In the genomic region with DNA sequence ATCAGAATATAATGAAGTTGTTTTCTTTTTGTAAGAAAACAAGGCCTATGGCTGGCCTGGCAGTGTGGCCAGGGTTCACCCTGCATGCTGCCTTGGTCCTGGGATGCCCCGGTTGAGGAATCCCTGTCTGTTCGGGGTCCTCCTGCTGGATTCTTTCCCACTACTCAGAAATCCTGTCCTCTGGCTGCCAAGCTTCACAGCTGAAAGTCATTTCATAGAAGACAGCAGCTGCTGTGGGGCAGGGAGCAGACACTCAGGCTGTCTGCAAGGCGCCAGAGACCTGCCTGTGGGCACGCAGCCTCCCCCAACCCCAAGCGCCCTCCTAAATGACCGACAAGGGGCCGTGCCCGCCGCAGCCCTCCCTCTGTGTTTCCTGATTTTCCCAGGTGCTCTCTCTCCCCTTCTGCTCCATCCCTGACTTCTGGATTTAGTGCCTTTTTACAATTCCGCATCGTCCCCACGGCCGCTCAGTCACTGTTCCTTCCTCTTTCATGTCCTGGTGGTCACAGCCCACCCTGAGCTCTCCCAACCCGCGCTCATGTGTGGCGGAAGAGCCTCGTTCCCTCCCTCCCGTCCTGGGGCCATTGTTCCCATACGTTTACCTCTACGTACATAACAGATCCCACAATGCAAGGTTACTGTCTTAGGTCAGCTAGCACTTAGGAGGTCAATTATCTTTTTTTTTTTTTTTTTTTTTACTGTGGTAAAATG, we compare ENCODE assay signal across 19 cellular contexts. TPM values are rescaled to one million over a fixed set of nuclear protein-coding genes. Genes with fewer than 3 reads are reported as not detected.
DNase-seq lines count a peak whose midpoint lies in the region; ATAC-seq, FAIRE-seq and TF ChIP-seq lines count a peak whose summit lies in the region.
"Had no signal": no experiment of that assay in that cellular context is flagged by ENCODE, and none has a peak within 500 bp of the region (broad histone marks: within the 10 kb centered on the region; RNA-seq: fewer than 3 reads in every experiment).

No MANE protein-coding gene starts in this region.

- H2AFZ ChIP-seq in Karpas-422 (ENCODE audit: low read length) (peak overlapping the region; percentile 82), astrocyte (ENCODE audit: low read depth, low read length) (no peak overlapping the region)

- H4K20me1 ChIP-seq in Karpas-422 (ENCODE audit: insufficient read depth, low read depth, low read length) (no peaks in the 10 kb centered on the region), astrocyte (ENCODE audit: insufficient read depth, low read length) (no peaks in the 10 kb centered on the region)

- H3K9ac ChIP-seq in Karpas-422 (ENCODE audit: low read length) (peak overlapping the region; percentile 63), astrocyte (ENCODE audit: low read length) (no peak overlapping the region)

- no peak overlapping the region for H3K4me3 Mint-ChIP-seq in astrocyte (ENCODE audit: unreplicated experiment)
- peak overlapping the region in 5 of 10 donors; percentile 15 to 32 (median 28) for H3K4me3 Mint-ChIP-seq in naive thymus-derived CD4-positive, alpha-beta T cell

- H3K4me3 ChIP-seq in Karpas-422 (ENCODE audit: low read length) (peak overlapping the region; percentile 50), astrocyte (ENCODE audit: insufficient read depth, low read depth, low read length) (no peak overlapping the region)
- H3K4me3 ChIP-seq in naive thymus-derived CD4-positive, alpha-beta T cell (ENCODE audit: low read length): no peak overlapping the region
- H3K4me3 ChIP-seq: adrenal gland, heart left ventricle, skin epidermis had no signal

- peaks cover 1% of the 10 kb centered on the region for H3K36me3 Mint-ChIP-seq in astrocyte (ENCODE audit: low read depth, unreplicated experiment)
- peaks cover 0 to 3% (median 0%) of the 10 kb centered on the region in 5 donors for H3K36me3 Mint-ChIP-seq in naive thymus-derived CD4-positive, alpha-beta T cell

- DNase-seq in G401 (ENCODE audit: low spot score): peak; percentile 38
- DNase-seq in Karpas-422: peak; percentile 82
- DNase-seq in astrocyte (ENCODE audit: low read depth): no peak
- no peak for DNase-seq in naive thymus-derived CD4-positive, alpha-beta T cell
- no peak for DNase-seq in activated naive CD4-positive, alpha-beta T cell treated with Interleukin-2 at 50 U/mL for 16 hours
- no peak for DNase-seq in NCI-H226
- DNase-seq: activated CD4-positive, CD25-positive, alpha-beta regulatory T cell; activated T-cell treated with anti-CD3 and anti-CD28 coated beads, Interleukin-2, amount 50 U/mL, for 1 hour; adrenal gland; heart left ventricle; left ventricle myocardium superior; NCI-H187 treated with DMSO at 0.1 percent for 48 hours; NK-92 treated with Interleukin-12 subunit alpha and Interleukin-12 subunit beta, amount 100 ng/mL, for 24 hours; SW 1271 had no signal

- no peak for ATAC-seq in naive thymus-derived CD4-positive, alpha-beta T cell
- ATAC-seq in GM18873 (IDR thresholded peaks at IDR 0.05; ENCODE audit: low FRiP score, unreplicated experiment): no peak
- no peak for ATAC-seq in GM18870 (IDR thresholded peaks at IDR 0.05; ENCODE audit: unreplicated experiment)
- ATAC-seq: esophagus mucosa, heart left ventricle, left ventricle myocardium superior had no signal

- H3K36me3 ChIP-seq in Karpas-422 (ENCODE audit: insufficient read depth, low read length) (no peaks in the 10 kb centered on the region), astrocyte (ENCODE audit: insufficient read depth, low read length) (no peaks in the 10 kb centered on the region)
- H3K36me3 ChIP-seq in naive thymus-derived CD4-positive, alpha-beta T cell (ENCODE audit: control insufficient read depth in 2 of 3, insufficient read depth in 3 of 3, low read length in 3 of 3): no peaks in the 10 kb centered on the region
- H3K36me3 ChIP-seq: adrenal gland, heart left ventricle had no signal

- H3K79me2 ChIP-seq in Karpas-422 (ENCODE audit: low read length) (no peaks in the 10 kb centered on the region), astrocyte (ENCODE audit: insufficient read depth, low read length) (no peaks in the 10 kb centered on the region)

- peaks cover 78% of the 10 kb centered on the region for H3K27me3 Mint-ChIP-seq in astrocyte (ENCODE audit: low read depth, unreplicated experiment)
- H3K27me3 Mint-ChIP-seq in naive thymus-derived CD4-positive, alpha-beta T cell: peaks cover 0 to 44% (median 0%) of the 10 kb centered on the region in 5 donors

- H3K4me2 ChIP-seq in Karpas-422 (ENCODE audit: low read depth, low read length, poor library complexity, severe bottlenecking) (peak overlapping the region; percentile 77), astrocyte (ENCODE audit: low read length) (peak overlapping the region; percentile 41)

- intact Hi-C loops in naive thymus-derived CD4-positive, alpha-beta T cell (cut with micrococcal nuclease): no loop called here

- FAIRE-seq in astrocyte (lab: Jason Lieb, UNC): no peak

- H3K9me3 ChIP-seq in Karpas-422 (ENCODE audit: low read length) (no peaks in the 10 kb centered on the region), astrocyte (ENCODE audit: insufficient read depth, low read depth, low read length) (no peaks in the 10 kb centered on the region)
- H3K9me3 ChIP-seq in naive thymus-derived CD4-positive, alpha-beta T cell (ENCODE audit: control insufficient read depth in 2 of 3, low read length in 3 of 3): no peaks in the 10 kb centered on the region
- H3K9me3 ChIP-seq: adrenal gland, heart left ventricle had no signal

- POLR2A ChIA-PET in naive thymus-derived CD4-positive, alpha-beta T cell (lab: Charles Lee): interaction anchor here (0.6 to 1.8 kb wide), 2 partner anchors 11 to 129 kb away, joined by 3 to 4 read pairs; partner anchors contain the start of gene MXD4

- CTCF ChIA-PET in naive thymus-derived CD4-positive, alpha-beta T cell (lab: Charles Lee): interaction anchor here (0.6 kb wide), 3 partner anchors 24 to 81 kb away, joined by 3 to 4 read pairs (median 3); no protein-coding TSS in a partner anchor

- in situ Hi-C loops in G401 (cut with HindIII; ENCODE audit: low sequenced_read_pairs): loop anchor here (10.0 kb wide), 1 partner anchor 146 kb away; the partner anchor contains the start of genes HAUS3 and POLN

- H3K27ac ChIP-seq in Karpas-422 (ENCODE audit: low read length) (peak overlapping the region; percentile 88), astrocyte (ENCODE audit: low read depth, low read length) (no peak overlapping the region)
- H3K27ac ChIP-seq in naive thymus-derived CD4-positive, alpha-beta T cell (ENCODE audit: low read depth, low read length): no peak overlapping the region
- H3K27ac ChIP-seq: adrenal gland, heart left ventricle, skin epidermis had no signal

- H3K9me2 ChIP-seq in Karpas-422 (replicated peaks; ENCODE audit: insufficient read depth, low read length): no peaks in the 10 kb centered on the region

- no peaks in the 10 kb centered on the region for H3K9me3 Mint-ChIP-seq in astrocyte (ENCODE audit: unreplicated experiment)
- no peaks in the 10 kb centered on the region for H3K9me3 Mint-ChIP-seq in naive thymus-derived CD4-positive, alpha-beta T cell

- H3K27me3 ChIP-seq in Karpas-422 (ENCODE audit: low read length) (no peaks in the 10 kb centered on the region), astrocyte (ENCODE audit: insufficient read depth, low read length) (peaks cover 59% of the 10 kb centered on the region)
- no peaks in the 10 kb centered on the region for H3K27me3 ChIP-seq in naive thymus-derived CD4-positive, alpha-beta T cell (ENCODE audit: control insufficient read depth in 2 of 2, insufficient read depth in 2 of 2, low read length in 2 of 2)
- H3K27me3 ChIP-seq: adrenal gland, heart left ventricle had no signal

- H3K27ac Mint-ChIP-seq in astrocyte (ENCODE audit: unreplicated experiment): no peak overlapping the region
- peak overlapping the region in 5 of 9 donors; percentile 28 to 75 (median 50) for H3K27ac Mint-ChIP-seq in naive thymus-derived CD4-positive, alpha-beta T cell

- no peak for TF ChIP-seq CTCF in astrocyte (IDR thresholded peaks at IDR 0.05; ENCODE audit: insufficient read depth, low read depth, low read length)

- H3K4me1 ChIP-seq in Karpas-422 (ENCODE audit: low read length) (peaks cover 80% of the 10 kb centered on the region), astrocyte (ENCODE audit: insufficient read depth, low read length) (peaks cover 24% of the 10 kb centered on the region)
- peaks cover 11 to 15% of the 10 kb centered on the region in 2 donors for H3K4me1 ChIP-seq in naive thymus-derived CD4-positive, alpha-beta T cell (ENCODE audit: control insufficient read depth in 2 of 2, insufficient read depth in 2 of 2, low read length in 2 of 2)
- H3K4me1 ChIP-seq: adrenal gland had no signal

- H3K4me1 Mint-ChIP-seq in astrocyte (ENCODE audit: low read depth, unreplicated experiment): peaks cover 9% of the 10 kb centered on the region
- H3K4me1 Mint-ChIP-seq in naive thymus-derived CD4-positive, alpha-beta T cell: peaks cover 19 to 46% (median 25%) of the 10 kb centered on the region in 7 donors

RNA-seq across cellular contexts. Expression of gene ZFYVE28, which starts 27.5 kb away (rescaled TPM):
- total RNA-seq in G401 (2014; rRNA removed; shearing (Covaris generic)): 9.4 and 11.4 TPM in 2 replicates
- total RNA-seq in Karpas-422 (2014; rRNA removed; shearing (Covaris generic); ENCODE audit: low replicate concordance): 2.0 TPM in 2 replicates
- total RNA-seq in astrocyte: 0.31 and 0.68 TPM in 2 replicates
- 10 to 100 TPM; 15.2 to 26.5 (median 16.1) TPM for total RNA-seq in naive thymus-derived CD4-positive, alpha-beta T cell
- polyA plus RNA-seq in naive thymus-derived CD4-positive, alpha-beta T cell: 1 to 10 TPM; 6.1 to 7.4 TPM

RNA-seq across cellular contexts. Expression of gene CFAP99, which starts 27.8 kb away (rescaled TPM):
- 1.5 TPM in 1 of 2 replicates, not detected in the other for total RNA-seq in G401 (2014; rRNA removed; shearing (Covaris generic))
- 0.67 TPM in 1 of 2 replicates, not detected in the other for total RNA-seq in Karpas-422 (2014; rRNA removed; shearing (Covaris generic); ENCODE audit: low replicate concordance)
- total RNA-seq in astrocyte: not detected in 2 replicates
- total RNA-seq in naive thymus-derived CD4-positive, alpha-beta T cell: under 1 TPM in 2 of 5 experiments, not detected in 3; 0.12 to 0.27 TPM
- polyA plus RNA-seq in naive thymus-derived CD4-positive, alpha-beta T cell: not detected
- total RNA-seq: heart left ventricle, left ventricle myocardium superior, subcutaneous adipose tissue had no signal
- polyA plus RNA-seq: heart left ventricle had no signal

Comparison
In these comparisons a context has a peak if more than half of its experiments do, and no peak if none do; other contexts are left out.
1. DNase-seq: peak in G401 (single experiment) and Karpas-422 (single experiment); none in astrocyte (single experiment), naive thymus-derived CD4-positive, alpha-beta T cell (0 of 9), activated naive CD4-positive, alpha-beta T cell treated with Interleukin-2 at 50 U/mL for 16 hours (single experiment) and NCI-H226 (single experiment).